Comparison of ENCODE assay signal across 1 cellular context in genomic region chr2:95399061-95399460, GRCh38.
TF ChIP-seq lines count a peak whose summit lies in the region.

No MANE protein-coding gene starts in this region.

TF ChIP-seq in IMR-90, 13 proteins besides CTCF, POLR2A, EP300 and RAD21:
- TF ChIP-seq RCOR1 (IDR thresholded peaks at IDR 0.05; ENCODE audit: insufficient replicate concordance, low read length) (no peak), USF2 (IDR thresholded peaks at IDR 0.05; ENCODE audit: low read depth, low read length) (no peak), MAFK (IDR thresholded peaks at IDR 0.05; ENCODE audit: low read depth, low read length) (no peak), SMC3 (IDR thresholded peaks at IDR 0.05; ENCODE audit: low read depth, low read length) (no peak), BHLHE40 (IDR thresholded peaks at IDR 0.05; ENCODE audit: low read depth, low read length) (no peak), MXI1 (IDR thresholded peaks at IDR 0.05; ENCODE audit: borderline replicate concordance, low read depth, low read length) (no peak), MAZ (IDR thresholded peaks at IDR 0.05; ENCODE audit: borderline replicate concordance, low read depth, low read length) (no peak), RFX5 (IDR thresholded peaks at IDR 0.05; ENCODE audit: low read depth, low read length) (no peak), FOS (IDR thresholded peaks at IDR 0.05; ENCODE audit: low read depth, low read length) (no peak), NFE2L2 (IDR thresholded peaks at IDR 0.05; ENCODE audit: low read depth, low read length) (no peak), CEBPB (IDR thresholded peaks at IDR 0.05; ENCODE audit: low read depth, low read length) (no peak), CHD1 (IDR thresholded peaks at IDR 0.05; ENCODE audit: low read depth, low read length) (no peak)
- TF ChIP-seq, protein P1, sequence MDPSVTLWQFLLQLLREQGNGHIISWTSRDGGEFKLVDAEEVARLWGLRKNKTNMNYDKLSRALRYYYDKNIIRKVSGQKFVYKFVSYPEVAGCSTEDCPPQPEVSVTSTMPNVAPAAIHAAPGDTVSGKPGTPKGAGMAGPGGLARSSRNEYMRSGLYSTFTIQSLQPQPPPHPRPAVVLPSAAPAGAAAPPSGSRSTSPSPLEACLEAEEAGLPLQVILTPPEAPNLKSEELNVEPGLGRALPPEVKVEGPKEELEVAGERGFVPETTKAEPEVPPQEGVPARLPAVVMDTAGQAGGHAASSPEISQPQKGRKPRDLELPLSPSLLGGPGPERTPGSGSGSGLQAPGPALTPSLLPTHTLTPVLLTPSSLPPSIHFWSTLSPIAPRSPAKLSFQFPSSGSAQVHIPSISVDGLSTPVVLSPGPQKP (IDR thresholded peaks at IDR 0.05; ENCODE audit: borderline replicate concordance, low read depth, low read length): no peak
